ENCODE assay signal across 8 cellular contexts in the genomic region with DNA sequence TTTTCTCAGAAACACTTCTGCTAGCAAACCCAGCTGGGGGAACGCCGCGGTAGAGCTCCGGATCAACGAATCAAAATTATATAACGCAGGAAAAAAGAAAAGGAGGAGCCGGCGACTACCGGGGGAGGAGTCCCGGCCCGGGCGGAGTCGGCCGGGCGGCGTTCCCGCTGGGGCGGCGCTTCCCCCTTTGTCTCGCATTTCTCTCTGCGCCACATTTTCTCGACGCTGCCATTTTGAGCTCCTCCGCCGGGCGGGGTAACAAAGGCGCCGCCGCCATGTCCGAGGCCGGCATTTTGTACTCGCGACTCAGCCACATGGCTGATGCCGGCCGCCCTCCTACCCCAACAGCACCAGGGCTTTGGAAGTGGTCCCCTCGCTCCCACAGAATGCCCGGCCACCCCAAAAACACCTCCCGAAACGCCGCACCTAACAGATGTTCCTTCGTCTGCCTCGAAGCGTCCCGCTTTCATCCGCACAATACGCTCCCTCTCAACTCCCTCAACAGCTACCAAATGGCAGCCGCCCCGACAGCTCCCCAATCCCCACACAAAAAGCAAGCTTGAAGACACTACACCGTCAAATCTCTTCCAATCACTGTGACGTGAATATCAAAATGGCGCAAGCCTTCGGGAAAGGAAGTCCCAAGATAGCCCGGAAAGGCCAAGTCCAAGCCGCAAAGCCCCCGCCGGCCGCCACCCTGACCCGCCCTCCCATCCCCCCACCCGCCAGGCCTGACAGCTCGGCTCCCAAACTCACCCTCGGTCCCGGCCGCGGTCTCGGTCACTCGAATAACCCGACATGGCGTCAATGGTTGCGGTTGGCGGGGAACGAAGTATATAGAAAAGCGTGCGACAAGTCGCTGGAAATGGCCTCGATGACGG. TPM values are rescaled to one million over a fixed set of nuclear protein-coding genes. Genes with fewer than 3 reads are reported as not detected.
DNase-seq lines count a peak whose midpoint lies in the region; FAIRE-seq and TF ChIP-seq lines count a peak whose summit lies in the region.

No MANE protein-coding gene starts in this region.

- peaks cover 59% of the 10 kb centered on the region for H3K36me3 ChIP-seq in OCI-LY3 (replicated peaks; ENCODE audit: low read depth, low read length)

- H4K20me1 ChIP-seq in OCI-LY3 (ENCODE audit: insufficient read depth, low read length) = peaks cover 26% of the 10 kb centered on the region

- H3K27ac ChIP-seq in OCI-LY3 (ENCODE audit: low read length) = peak overlapping the region; percentile 80

- no peak for TF ChIP-seq POLR2A in GM12891 (IDR thresholded peaks at IDR 0.05; ENCODE audit: low read depth, low read length)

- peak overlapping the region; percentile 92 for H3K4me3 ChIP-seq in OCI-LY3 (ENCODE audit: low read length)

- peaks cover 87% of the 10 kb centered on the region for H3K79me2 ChIP-seq in OCI-LY3 (ENCODE audit: low read length)

- H3K9me3 ChIP-seq in OCI-LY3 (ENCODE audit: insufficient read depth, low read length) = no peaks in the 10 kb centered on the region

- DNase-seq in GM12891 (ENCODE audit: insufficient read length, low spot score) (peak; percentile 62), HuH-7 (ENCODE audit: low spot score) (peak; percentile 58), activated T-cell treated with anti-CD3 and anti-CD28 coated beads for 24 hours (ENCODE audit: low read depth) (peak; percentile 78), epidermal melanocyte (ENCODE audit: insufficient read length, low spot score) (peak; percentile 59), middle frontal gyrus (ENCODE audit: extremely low spot score, low spot score) (peak; percentile 83), OCI-M2 (lab: John Stamatoyannopoulos, UW; ENCODE audit: unreplicated experiment) (no peak)
- peak; percentile 68 to 69 for DNase-seq in stimulated activated CD8-positive, alpha-beta memory T cell treated with anti-CD3 and anti-CD28 coated beads, Interleukin-15, amount 100 ng/mL, for 4 hours (ENCODE audit: low read depth in 2 of 2)

- H3K4me1 ChIP-seq in OCI-LY3 (ENCODE audit: low read length) = peaks cover 18% of the 10 kb centered on the region

- no peak for TF ChIP-seq CTCF in OCI-LY3 (IDR thresholded peaks at IDR 0.05; ENCODE audit: low read depth, low read length)

- peak; percentile 28 for FAIRE-seq in GM12891 (lab: Jason Lieb, UNC)

- H3K27me3 ChIP-seq in OCI-LY3 (ENCODE audit: low read depth, low read length) = no peaks in the 10 kb centered on the region

- no peak overlapping the region for H2AFZ ChIP-seq in OCI-LY3 (ENCODE audit: low read depth, low read length)

- H3K4me2 ChIP-seq in OCI-LY3 (ENCODE audit: low read length) = peak overlapping the region; percentile 81

- peak overlapping the region; percentile 99 for H3K9ac ChIP-seq in OCI-LY3 (ENCODE audit: low read length)

TF ChIP-seq in GM12891, 5 proteins besides CTCF, POLR2A, EP300 and RAD21:
- TF ChIP-seq POU2F2 (IDR thresholded peaks at IDR 0.05; ENCODE audit: low read depth, low read length) = 0 out of 2 replicates have a peak, but pooled peaks have one; percentile 23
- TF ChIP-seq TAF1 (IDR thresholded peaks at IDR 0.05; ENCODE audit: low read depth, low read length) = peak; percentile 85
- no peak; the same call in none of the 2 replicates for TF ChIP-seq POLR2AphosphoS5 (IDR thresholded peaks at IDR 0.05; ENCODE audit: low read depth, low read length)
- peak; percentile 38; the same call in 1 of the 2 replicates for TF ChIP-seq SPI1 (IDR thresholded peaks at IDR 0.05; ENCODE audit: low read depth, low read length)

RNA-seq across cellular contexts. Expression of gene DDX5, which starts 0.5 kb away (rescaled TPM):
- polyA plus RNA-seq in GM12891 (2012; ENCODE audit: low read depth, missing spikeins) = 455 TPM

RNA-seq across cellular contexts. Expression of gene CEP95, which starts 1.2 kb away (rescaled TPM):
- 24.2 TPM for polyA plus RNA-seq in GM12891 (2012; ENCODE audit: low read depth, missing spikeins)

RNA-seq across cellular contexts. Expression of gene POLG2, which starts 8.7 kb away (rescaled TPM):
- 10.8 TPM for polyA plus RNA-seq in GM12891 (2012; ENCODE audit: low read depth, missing spikeins)

RNA-seq across cellular contexts. Expression of gene MILR1, which starts 56.6 kb away (rescaled TPM):
- polyA plus RNA-seq in GM12891 (2012; ENCODE audit: low read depth, missing spikeins) = 2.0 TPM
